Comparison of ENCODE assay signal across 1 cellular context in genomic region chr1:16236495-16237342, GRCh38.
A peak's percentile ranks its signal among the peaks of the same experiment; 100 is the strongest.
TF ChIP-seq lines count a peak whose summit lies in the region.

TSS of gene CPLANE2 (minus strand) at chr1:16237183. CDS start at chr1:16236742, 441 bp downstream.

TF ChIP-seq in GM12878, 131 proteins besides CTCF, POLR2A, EP300 and RAD21 (continued from another document):
- TF ChIP-seq MAX (IDR thresholded peaks at IDR 0.05; ENCODE audit: low read depth, low read length) (peak; percentile 74; the same call in 1 of the 2 replicates), USF1 (IDR thresholded peaks at IDR 0.05; ENCODE audit: borderline replicate concordance, extremely low read length, insufficient read depth, low read depth, low read length) (no peak), CREM (IDR thresholded peaks at IDR 0.05; ENCODE audit: low read depth) (peak; percentile 84), SIN3A (IDR thresholded peaks at IDR 0.05; ENCODE audit: low read depth, low read length) (peak; percentile 70), BMI1 (IDR thresholded peaks at IDR 0.05; ENCODE audit: borderline replicate concordance) (peak; percentile 96), TCF3 (IDR thresholded peaks at IDR 0.05; ENCODE audit: borderline replicate concordance, insufficient read depth, low read depth, low read length) (0 out of 2 replicates have a peak, but pooled peaks have one; percentile 54), ELK1 (IDR thresholded peaks at IDR 0.05; ENCODE audit: low read depth, low read length) (peak; percentile 69; the same call in 1 of the 2 replicates), DPF2 (IDR thresholded peaks at IDR 0.05) (peak; percentile 51), RELB (IDR thresholded peaks at IDR 0.05; ENCODE audit: low read depth) (peak; percentile 33; the same call in 1 of the 2 replicates), ZNF687 (IDR thresholded peaks at IDR 0.05) (peak; percentile 79), ZNF592 (IDR thresholded peaks at IDR 0.05) (no peak), STAT1 (conservative IDR thresholded peaks at IDR 0.05) (no peak), POLR2AphosphoS2 (IDR thresholded peaks at IDR 0.05; ENCODE audit: low read depth, low read length) (peak; percentile 61; the same call in 1 of the 2 replicates), IKZF2 (IDR thresholded peaks at IDR 0.05) (no peak), TAF1 (IDR thresholded peaks at IDR 0.05; ENCODE audit: borderline replicate concordance, low read depth, low read length) (peak; percentile 46; the same call in 1 of the 2 replicates), MXI1 (IDR thresholded peaks at IDR 0.05; ENCODE audit: low read depth, low read length) (peak; percentile 94), JUND (IDR thresholded peaks at IDR 0.05; ENCODE audit: low read depth, low read length) (no peak), EGR1 (IDR thresholded peaks at IDR 0.05; ENCODE audit: borderline replicate concordance in 1 of 2, low read depth in 2 of 2, low read length in 2 of 2) (peak in 1 of 2 experiments; percentile 81; a peak in 2 of 3 replicates), MLLT1 (IDR thresholded peaks at IDR 0.05) (peak; percentile 23; the same call in 1 of the 2 replicates), NR2C1 (IDR thresholded peaks at IDR 0.05) (peak; percentile 17; the same call in 1 of the 2 replicates), NR2C2 (IDR thresholded peaks at IDR 0.05; ENCODE audit: borderline replicate concordance, control insufficient read depth, insufficient read length, low read depth) (no peak), SMARCA5 (IDR thresholded peaks at IDR 0.05) (0 out of 2 replicates have a peak, but pooled peaks have one; percentile 15), TCF12 (IDR thresholded peaks at IDR 0.05; ENCODE audit: low read depth, low read length) (peak; percentile 51; the same call in 1 of the 2 replicates), PBX3 (IDR thresholded peaks at IDR 0.05; ENCODE audit: insufficient replicate concordance, low read depth, low read length) (no peak), ZBTB40 (IDR thresholded peaks at IDR 0.05; ENCODE audit: borderline replicate concordance) (no peak), NR2F1 (conservative IDR thresholded peaks at IDR 0.05) (no peak), MEF2B (IDR thresholded peaks at IDR 0.05; ENCODE audit: partially characterized antibody, poor library complexity, severe bottlenecking) (peak; percentile 93), ZBED1 (IDR thresholded peaks at IDR 0.05; ENCODE audit: borderline replicate concordance) (no peak), SP1 (IDR thresholded peaks at IDR 0.05; ENCODE audit: low read depth, low read length) (peak; percentile 33), GATAD2B (conservative IDR thresholded peaks at IDR 0.05; ENCODE audit: low read depth) (0 out of 2 replicates have a peak, but pooled peaks have one; percentile 46), CREB1 (IDR thresholded peaks at IDR 0.05; ENCODE audit: low read depth) (peak; percentile 90), NRF1 (conservative IDR thresholded peaks at IDR 0.05; ENCODE audit: low read depth, low read length) (peak; percentile 91), NBN (IDR thresholded peaks at IDR 0.05) (peak; percentile 50; the same call in 1 of the 2 replicates)
